In genomic region chr10:22321156-22321711, GRCh38 we compare ENCODE assay signal across 8 cellular contexts. TPM values are rescaled to one million over a fixed set of nuclear protein-coding genes. Genes with fewer than 3 reads are reported as not detected.
DNase-seq lines count a peak whose midpoint lies in the region; FAIRE-seq and TF ChIP-seq lines count a peak whose summit lies in the region.

No MANE protein-coding gene starts in this region.

- H3K9me3 ChIP-seq in WERI-Rb-1 (ENCODE audit: severe bottlenecking) = no peaks in the 10 kb centered on the region
- no peaks in the 10 kb centered on the region for H3K9me3 ChIP-seq in smooth muscle cell (replicated peaks; ENCODE audit: low read depth)

- H3K9ac ChIP-seq in KMS-11 = peak overlapping the region; percentile 95
- peak overlapping the region; percentile 73 for H3K9ac ChIP-seq in smooth muscle cell (ENCODE audit: low read depth)

- H3K4me3 ChIP-seq in KMS-11 (IDR thresholded peaks at IDR 0.05; ENCODE audit: insufficient read depth, low read depth, low read length) (no peak overlapping the region), WERI-Rb-1 (ENCODE audit: low read depth, low read length) (peak overlapping the region; percentile 73), smooth muscle cell (peak overlapping the region; percentile 92)

- H4K20me1 ChIP-seq in KMS-11 (ENCODE audit: insufficient read depth) (no peaks in the 10 kb centered on the region), smooth muscle cell (ENCODE audit: low read depth) (peaks cover 64% of the 10 kb centered on the region)

- 1% methylated on average over 23 of the region's 68 CpGs for WGBS in smooth muscle cell (ENCODE audit: low lambda C conversion rate)

- DNase-seq in NK-92 treated with Interleukin-12 subunit alpha and Interleukin-12 subunit beta, amount 100 ng/mL, for 24 hours (lab: John Stamatoyannopoulos, UW) = peak; percentile 45
- DNase-seq in NK-92 (lab: John Stamatoyannopoulos, UW; ENCODE audit: unreplicated experiment) (no peak), WERI-Rb-1 (peak; percentile 44), iris pigment epithelial cell (ENCODE audit: low read depth) (peak; percentile 84), smooth muscle cell (lab: John Stamatoyannopoulos, UW; ENCODE audit: unreplicated experiment) (no peak), D721Med (ENCODE audit: insufficient read length, low spot score) (no peak)
- peak; percentile 73 for DNase-seq in central memory CD4-positive, alpha-beta T cell

- H3K27me3 ChIP-seq in KMS-11 (ENCODE audit: insufficient read depth, low read depth) (peaks cover 17% of the 10 kb centered on the region), WERI-Rb-1 (ENCODE audit: insufficient read depth, low read depth, severe bottlenecking) (no peaks in the 10 kb centered on the region), smooth muscle cell (ENCODE audit: low read depth) (peaks cover 57% of the 10 kb centered on the region)

- H3K4me1 ChIP-seq in KMS-11 (ENCODE audit: low read depth, poor library complexity, severe bottlenecking) (peaks cover 32% of the 10 kb centered on the region), smooth muscle cell (ENCODE audit: low read depth) (peaks cover 43% of the 10 kb centered on the region)

- H3K36me3 ChIP-seq in KMS-11 (ENCODE audit: insufficient read depth) = peaks cover 5% of the 10 kb centered on the region; the same call in 1 of the 2 replicates
- no peaks in the 10 kb centered on the region; the same call in 1 of the 2 replicates for H3K36me3 ChIP-seq in WERI-Rb-1
- no peaks in the 10 kb centered on the region for H3K36me3 ChIP-seq in smooth muscle cell (ENCODE audit: low read depth)

- no peak for FAIRE-seq in D721Med (lab: Jason Lieb, UNC)

- H2AFZ ChIP-seq in KMS-11 (ENCODE audit: low read depth) (no peak overlapping the region), smooth muscle cell (ENCODE audit: low read depth) (peak overlapping the region; percentile 95)

- H3K27ac ChIP-seq in KMS-11 = peak overlapping the region; percentile 90
- peak overlapping the region; percentile 91 for H3K27ac ChIP-seq in WERI-Rb-1
- H3K27ac ChIP-seq in smooth muscle cell (ENCODE audit: low read depth) = no peak overlapping the region

- H3K79me2 ChIP-seq in KMS-11 (ENCODE audit: insufficient read depth, low read depth) (peaks cover 79% of the 10 kb centered on the region), smooth muscle cell (ENCODE audit: low read depth) (peaks cover 18% of the 10 kb centered on the region)

- H3K4me2 ChIP-seq in KMS-11 (no peak overlapping the region), smooth muscle cell (peak overlapping the region; percentile 95)

- no peak for TF ChIP-seq CTCF in KMS-11 (conservative IDR thresholded peaks at IDR 0.05; ENCODE audit: low read depth, low read length)
- TF ChIP-seq CTCF in WERI-Rb-1 (IDR thresholded peaks at IDR 0.05; ENCODE audit: low read depth, low read length) = no peak
- TF ChIP-seq CTCF in smooth muscle cell (IDR thresholded peaks at IDR 0.05; ENCODE audit: borderline replicate concordance, insufficient read depth, poor library complexity, severe bottlenecking) = no peak
- no peak for TF ChIP-seq CTCF in D721Med (IDR thresholded peaks at IDR 0.05; ENCODE audit: insufficient read depth, missing control alignments)

- peaks cover 6% of the 10 kb centered on the region for H3F3A ChIP-seq in smooth muscle cell (ENCODE audit: low read depth)

RNA-seq across cellular contexts. Expression of gene BMI1, which starts 0.3 kb away (rescaled TPM):
- 34.5 and 51.1 TPM in 2 replicates for total RNA-seq in smooth muscle cell
- 10.4 and 11.4 TPM in 2 replicates for polyA plus RNA-seq in smooth muscle cell

RNA-seq across cellular contexts. Expression of gene COMMD3, which starts 5.0 kb away (rescaled TPM):
- 44.3 and 99.0 TPM in 2 replicates for total RNA-seq in smooth muscle cell
- polyA plus RNA-seq in smooth muscle cell = 78.1 and 80.6 TPM in 2 replicates

RNA-seq across cellular contexts. Expression of gene SPAG6, which starts 24.1 kb away (rescaled TPM):
- not detected in 2 replicates for total RNA-seq in smooth muscle cell
- 0.61 TPM in 1 of 2 replicates, not detected in the other for polyA plus RNA-seq in smooth muscle cell

Comparison
In these comparisons a context has a peak if more than half of its experiments do, and no peak if none do; other contexts are left out.
1. DNase-seq: peak in NK-92 treated with Interleukin-12 subunit alpha and Interleukin-12 subunit beta, amount 100 ng/mL, for 24 hours (single experiment), WERI-Rb-1 (single experiment), central memory CD4-positive, alpha-beta T cell (single experiment) and iris pigment epithelial cell (single experiment); none in NK-92 (single experiment), smooth muscle cell (single experiment) and D721Med (single experiment).